ENCODE assay signal across 1 cellular context in genomic region chr19:40605201-40605971, GRCh38.
TF ChIP-seq lines count a peak whose summit lies in the region.

No MANE protein-coding gene starts in this region.

TF ChIP-seq in HepG2, 621 proteins besides CTCF, POLR2A, EP300 and RAD21 (continued from another document and continues in another):
- no peak for TF ChIP-seq GRHL1 (CRISPR knock-in tag; conservative IDR thresholded peaks at IDR 0.05)
- 0 out of 2 replicates have a peak, but pooled peaks have one; percentile 66 for TF ChIP-seq ZNF547 (CRISPR knock-in tag; IDR thresholded peaks at IDR 0.05)
- no peak; the same call in 1 of the 2 replicates for TF ChIP-seq ARNTL (CRISPR knock-in tag; IDR thresholded peaks at IDR 0.05)
- TF ChIP-seq KAT8 (CRISPR knock-in tag; IDR thresholded peaks at IDR 0.05), result 0 out of 2 replicates have a peak, but pooled peaks have one; percentile 19
- TF ChIP-seq ETV6 (CRISPR knock-in tag; conservative IDR thresholded peaks at IDR 0.05), result 0 out of 2 replicates have a peak, but pooled peaks have one; percentile 38
- peak; percentile 28; the same call in 1 of the 2 replicates for TF ChIP-seq SKIL (CRISPR knock-in tag; IDR thresholded peaks at IDR 0.05; ENCODE audit: borderline replicate concordance)
- TF ChIP-seq ZNF598 (CRISPR knock-in tag; IDR thresholded peaks at IDR 0.05; ENCODE audit: borderline replicate concordance), result peak; percentile 20; the same call in 1 of the 2 replicates
- TF ChIP-seq ZNF468 (CRISPR knock-in tag; IDR thresholded peaks at IDR 0.05), result 0 out of 2 replicates have a peak, but pooled peaks have one; percentile 38
- TF ChIP-seq MLX (CRISPR knock-in tag; IDR thresholded peaks at IDR 0.05), result no peak
- peak; percentile 71 for TF ChIP-seq UBTF (CRISPR knock-in tag; IDR thresholded peaks at IDR 0.05)
- 0 out of 2 replicates have a peak, but pooled peaks have one; percentile 30 for TF ChIP-seq HINFP (CRISPR knock-in tag; IDR thresholded peaks at IDR 0.05; ENCODE audit: low read depth)
- no peak for TF ChIP-seq JUNB (CRISPR knock-in tag; IDR thresholded peaks at IDR 0.05; ENCODE audit: borderline replicate concordance)
- TF ChIP-seq ZNF142 (CRISPR knock-in tag; IDR thresholded peaks at IDR 0.05), result 0 out of 2 replicates have a peak, but pooled peaks have one; percentile 53
- TF ChIP-seq ZNF367 (CRISPR knock-in tag; IDR thresholded peaks at IDR 0.05; ENCODE audit: borderline replicate concordance), result 0 out of 2 replicates have a peak, but pooled peaks have one; percentile 23
- TF ChIP-seq MXD3 (CRISPR knock-in tag; IDR thresholded peaks at IDR 0.05), result 0 out of 2 replicates have a peak, but pooled peaks have one; percentile 37
- peak; percentile 12; the same call in 1 of the 2 replicates for TF ChIP-seq PITX1 (CRISPR knock-in tag; IDR thresholded peaks at IDR 0.05)
- peak; percentile 56; the same call in 1 of the 2 replicates for TF ChIP-seq BORCS8-MEF2B (CRISPR knock-in tag; IDR thresholded peaks at IDR 0.05)
- 0 out of 2 replicates have a peak, but pooled peaks have one; percentile 29 for TF ChIP-seq ZFP41 (CRISPR knock-in tag; IDR thresholded peaks at IDR 0.05; ENCODE audit: borderline replicate concordance)
- TF ChIP-seq SP5 (CRISPR knock-in tag; IDR thresholded peaks at IDR 0.05; ENCODE audit: borderline replicate concordance, low read depth), result peak; percentile 31
- 0 out of 2 replicates have a peak, but pooled peaks have one; percentile 47 for TF ChIP-seq ZSCAN29 (CRISPR knock-in tag; conservative IDR thresholded peaks at IDR 0.05)
- peak; percentile 60; the same call in 1 of the 2 replicates for TF ChIP-seq ARNT2 (CRISPR knock-in tag; IDR thresholded peaks at IDR 0.05; ENCODE audit: low read depth)
- 0 out of 2 replicates have a peak, but pooled peaks have one; percentile 41 for TF ChIP-seq ZC3H13 (CRISPR knock-in tag; IDR thresholded peaks at IDR 0.05)
- peak; percentile 35; the same call in 1 of the 2 replicates for TF ChIP-seq TSC22D2 (CRISPR knock-in tag; IDR thresholded peaks at IDR 0.05; ENCODE audit: borderline replicate concordance)
- TF ChIP-seq ZXDC (CRISPR knock-in tag; IDR thresholded peaks at IDR 0.05), result 0 out of 2 replicates have a peak, but pooled peaks have one; percentile 26
- peak; percentile 20; the same call in 1 of the 2 replicates for TF ChIP-seq ZNF281 (CRISPR knock-in tag; IDR thresholded peaks at IDR 0.05; ENCODE audit: borderline replicate concordance)
- TF ChIP-seq SAFB2 (CRISPR knock-in tag; IDR thresholded peaks at IDR 0.05; ENCODE audit: borderline replicate concordance, low read depth), result 0 out of 2 replicates have a peak, but pooled peaks have one; percentile 4
- TF ChIP-seq ZFY (CRISPR knock-in tag; IDR thresholded peaks at IDR 0.05), result 0 out of 2 replicates have a peak, but pooled peaks have one; percentile 23
- TF ChIP-seq KDM3A (CRISPR knock-in tag; IDR thresholded peaks at IDR 0.05; ENCODE audit: low read depth), result peak; percentile 50; the same call in 1 of the 2 replicates
- 0 out of 2 replicates have a peak, but pooled peaks have one; percentile 5 for TF ChIP-seq ZNF772 (CRISPR knock-in tag; IDR thresholded peaks at IDR 0.05)
